4 cellular contexts compared by ENCODE assay signal in genomic region chr4:175929441-175929840, GRCh38.
A peak's percentile ranks its signal among the peaks of the same experiment; 100 is the strongest.
TF ChIP-seq lines count a peak whose summit lies in the region.

No MANE protein-coding gene starts in this region.

TF ChIP-seq in A549, 52 proteins besides CTCF, POLR2A, EP300 and RAD21:
- no peak for TF ChIP-seq POLR2AphosphoS2 (conservative IDR thresholded peaks at IDR 0.05; ENCODE audit: low read length)
TF ChIP-seq in A549: peak in this region for 0.

TF ChIP-seq in HCT116, 20 proteins besides CTCF, POLR2A, EP300 and RAD21:
- peak; percentile 54; the same call in 1 of the 2 replicates for TF ChIP-seq FOSL1 (IDR thresholded peaks at IDR 0.05; ENCODE audit: low read depth)
- peak; percentile 58; the same call in 1 of the 2 replicates for TF ChIP-seq JUND (IDR thresholded peaks at IDR 0.05)
- no peak for TF ChIP-seq POLR2AphosphoS5 (IDR thresholded peaks at IDR 0.05; ENCODE audit: low read depth, low read length)

TF ChIP-seq in GM12878, 131 proteins besides CTCF, POLR2A, EP300 and RAD21:
- TF ChIP-seq MTA2 (IDR thresholded peaks at IDR 0.05; ENCODE audit: low read depth) (no peak), ZBTB11 (CRISPR knock-in tag; IDR thresholded peaks at IDR 0.05) (no peak), MYB (IDR thresholded peaks at IDR 0.05; ENCODE audit: borderline replicate concordance, low read depth, low read length) (no peak), CHD1 (IDR thresholded peaks at IDR 0.05; ENCODE audit: low read depth, low read length) (no peak), CUX1 (IDR thresholded peaks at IDR 0.05; ENCODE audit: insufficient replicate concordance, low read depth, low read length) (no peak), HDAC2 (IDR thresholded peaks at IDR 0.05) (no peak), POU2F2 (IDR thresholded peaks at IDR 0.05; ENCODE audit: borderline replicate concordance, low read depth, low read length) (no peak)

TF ChIP-seq in WTC11, 78 proteins besides CTCF, POLR2A, EP300 and RAD21:
- TF ChIP-seq TEAD1 (CRISPR knock-in tag; IDR thresholded peaks at IDR 0.05) (no peak), PRRX2 (CRISPR knock-in tag; IDR thresholded peaks at IDR 0.05) (no peak)
